In the genomic region with DNA sequence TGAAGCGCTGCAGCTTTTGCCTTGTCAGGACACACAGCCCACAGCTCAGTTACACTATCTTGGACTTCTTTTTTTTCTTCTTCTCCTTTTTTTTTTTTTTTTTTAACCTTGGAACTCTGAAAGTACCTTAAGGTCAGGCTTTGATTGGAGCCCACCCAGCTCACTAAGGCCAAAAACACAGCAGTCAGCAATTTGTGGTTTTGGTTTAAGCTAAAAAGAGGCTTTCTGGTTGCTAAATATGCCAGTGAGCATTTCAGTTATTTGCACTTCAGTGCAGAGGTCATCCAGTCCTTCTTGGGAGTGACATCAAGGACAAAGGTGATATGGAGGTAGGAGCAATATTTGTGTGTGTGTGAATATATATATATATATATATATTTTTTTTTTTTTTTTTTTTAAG, we compare ENCODE assay signal across 9 cellular contexts. TPM values are rescaled to one million over a fixed set of nuclear protein-coding genes. Genes with fewer than 3 reads are reported as not detected.
DNase-seq lines count a peak whose midpoint lies in the region; ATAC-seq and TF ChIP-seq lines count a peak whose summit lies in the region.
"Had no signal": no experiment of that assay in that cellular context is flagged by ENCODE, and none has a peak within 500 bp of the region (broad histone marks: within the 10 kb centered on the region; RNA-seq: fewer than 3 reads in every experiment).

No MANE protein-coding gene starts in this region.

- peak overlapping the region; percentile 68 for H3K27ac Mint-ChIP-seq in activated naive CD4-positive, alpha-beta T cell treated with anti-CD3 and anti-CD28 coated beads, Interleukin-2, amount 50 U/mL, for 24 hours
- H3K27ac Mint-ChIP-seq in activated naive CD4-positive, alpha-beta T cell treated with anti-CD3 and anti-CD28 coated beads, Interleukin-2, amount 50 U/mL, for 72 hours: peak overlapping the region in 1 of 2 donors; percentile 97

- H3K4me1 ChIP-seq in PC-9 (replicated peaks; ENCODE audit: insufficient read depth) (peaks cover 26% of the 10 kb centered on the region), hepatocyte (ENCODE audit: insufficient read depth) (peaks cover 9% of the 10 kb centered on the region), thyroid gland (peaks cover 9 to 24% of the 10 kb centered on the region in 2 donors)

- no peak for DNase-seq in activated naive CD4-positive, alpha-beta T cell treated with anti-CD3 and anti-CD28 coated beads, Interleukin-2, amount 50 U/mL, for 72 hours (ENCODE audit: low spot score in 2 of 2)
- DNase-seq in PC-9: no peak
- DNase-seq in hepatocyte (ENCODE audit: low spot score): no peak
- no peak for DNase-seq in thyroid gland
- DNase-seq in NCI-H146 (lab: John Stamatoyannopoulos, UW): no peak
- DNase-seq in NCI-H1694 treated with DMSO at 0.1 percent for 48 hours (lab: John Stamatoyannopoulos, UW): no peak
- DNase-seq in GF-D8 (lab: John Stamatoyannopoulos, UW): no peak
- DNase-seq: mesendoderm had no signal

- peak overlapping the region; percentile 56 for H3K4me2 ChIP-seq in PC-9
- H3K4me2 ChIP-seq in hepatocyte: peak overlapping the region; percentile 93

- H3K9me3 Mint-ChIP-seq in activated naive CD4-positive, alpha-beta T cell treated with anti-CD3 and anti-CD28 coated beads, Interleukin-2, amount 50 U/mL, for 24 hours: no peaks in the 10 kb centered on the region
- H3K9me3 Mint-ChIP-seq in activated naive CD4-positive, alpha-beta T cell treated with anti-CD3 and anti-CD28 coated beads, Interleukin-2, amount 50 U/mL, for 72 hours: no peaks in the 10 kb centered on the region

- no peaks in the 10 kb centered on the region for H3K79me2 ChIP-seq in PC-9 (ENCODE audit: low read depth)
- H3K79me2 ChIP-seq in hepatocyte: peaks cover 17% of the 10 kb centered on the region

- intact Hi-C loops in PC-9 (cut with micrococcal nuclease; ENCODE audit: unreplicated experiment): no loop called here
- intact Hi-C loops in thyroid gland (cut with DNase I): no loop called here

- H4K20me1 ChIP-seq in PC-9 (ENCODE audit: insufficient read depth) (no peaks in the 10 kb centered on the region), hepatocyte (ENCODE audit: insufficient read depth, poor library complexity, severe bottlenecking) (no peaks in the 10 kb centered on the region)

- CTCF ChIA-PET in PC-9 (lab: Charles Lee): no interaction called here

- H3K4me3 Mint-ChIP-seq in activated naive CD4-positive, alpha-beta T cell treated with anti-CD3 and anti-CD28 coated beads, Interleukin-2, amount 50 U/mL, for 24 hours: peak overlapping the region; percentile 73

- BruUV-seq in PC-9 (replicated peaks; lab: Mats Ljungman, UMichigan): no TSS peak

- ATAC-seq in activated naive CD4-positive, alpha-beta T cell treated with anti-CD3 and anti-CD28 coated beads, Interleukin-2, amount 50 U/mL, for 72 hours: no peak

- H3K27me3 ChIP-seq in PC-9 (ENCODE audit: insufficient read depth, low read depth): no peaks in the 10 kb centered on the region
- no peaks in the 10 kb centered on the region for H3K27me3 ChIP-seq in hepatocyte
- H3K27me3 ChIP-seq in thyroid gland: no peaks in the 10 kb centered on the region

- H2AFZ ChIP-seq in PC-9 (no peak overlapping the region), hepatocyte (no peak overlapping the region)

- POLR2A ChIA-PET in PC-9 (lab: Charles Lee; ENCODE audit: unreplicated experiment): interaction anchor here (0.7 kb wide), 1 partner anchor 34 kb away, joined by 4 read pairs; no protein-coding TSS in a partner anchor

- H3K9me3 ChIP-seq in PC-9 (ENCODE audit: insufficient read depth, low read depth) (no peaks in the 10 kb centered on the region), hepatocyte (ENCODE audit: low read depth) (no peaks in the 10 kb centered on the region), thyroid gland (no peaks in the 10 kb centered on the region)

- TF ChIP-seq CTCF in PC-9 (conservative IDR thresholded peaks at IDR 0.05) (no peak), hepatocyte (IDR thresholded peaks at IDR 0.05; ENCODE audit: poor library complexity) (no peak), thyroid gland (IDR thresholded peaks at IDR 0.05) (no peak)

- H3K9me2 ChIP-seq in PC-9 (ENCODE audit: insufficient read depth) (no peaks in the 10 kb centered on the region), hepatocyte (replicated peaks; ENCODE audit: insufficient read depth) (no peaks in the 10 kb centered on the region)

- no peaks in the 10 kb centered on the region for H3K27me3 Mint-ChIP-seq in activated naive CD4-positive, alpha-beta T cell treated with anti-CD3 and anti-CD28 coated beads, Interleukin-2, amount 50 U/mL, for 24 hours

- WGBS in hepatocyte (ENCODE audit: low lambda C conversion rate, missing lambda C conversion rate): 100% methylated on average over 1 of the region's 1 CpG
- WGBS in thyroid gland, 2 donors: 91 to 97% methylated on average over 1 of the region's 1 CpG

- H3K36me3 Mint-ChIP-seq in activated naive CD4-positive, alpha-beta T cell treated with anti-CD3 and anti-CD28 coated beads, Interleukin-2, amount 50 U/mL, for 24 hours: peaks cover 1% of the 10 kb centered on the region
- peaks cover 0 to 8% of the 10 kb centered on the region in 2 donors for H3K36me3 Mint-ChIP-seq in activated naive CD4-positive, alpha-beta T cell treated with anti-CD3 and anti-CD28 coated beads, Interleukin-2, amount 50 U/mL, for 72 hours

- 0 out of 2 replicates have a peak overlapping the region, but pooled peaks have one; percentile 19 for H3K27ac ChIP-seq in PC-9
- peak overlapping the region; percentile 35 for H3K27ac ChIP-seq in hepatocyte
- H3K27ac ChIP-seq in thyroid gland: peak overlapping the region in 2 of 3 donors; percentile 6 to 57

- no peak overlapping the region for H3K4me3 ChIP-seq in PC-9
- H3K4me3 ChIP-seq in hepatocyte: no peak overlapping the region
- H3K4me3 ChIP-seq in thyroid gland (replicated peaks in 1 of 3): no peak overlapping the region

- H3K4me1 Mint-ChIP-seq in activated naive CD4-positive, alpha-beta T cell treated with anti-CD3 and anti-CD28 coated beads, Interleukin-2, amount 50 U/mL, for 24 hours: peaks cover 50% of the 10 kb centered on the region

- no peaks in the 10 kb centered on the region for H3K36me3 ChIP-seq in PC-9 (ENCODE audit: low read depth)
- no peaks in the 10 kb centered on the region for H3K36me3 ChIP-seq in hepatocyte (replicated peaks; ENCODE audit: insufficient read depth, low read depth)
- no peaks in the 10 kb centered on the region for H3K36me3 ChIP-seq in thyroid gland

- TF ChIP-seq POLR2A in thyroid gland (IDR thresholded peaks at IDR 0.05): no peak

- H3F3A ChIP-seq in PC-9 (ENCODE audit: insufficient read depth, low read depth): peaks cover 23% of the 10 kb centered on the region; the same call in 1 of the 2 replicates

RNA-seq across cellular contexts. Expression of a gene that starts 1.7 kb away (rescaled TPM):
- total RNA-seq in activated naive CD4-positive, alpha-beta T cell treated with anti-CD3 and anti-CD28 coated beads, Interleukin-2, amount 50 U/mL, for 72 hours: 10 to 100 TPM; 18.3 to 20.5 TPM
- total RNA-seq in PC-9 (2021): 2.9 and 4.9 TPM in 2 replicates
- total RNA-seq in hepatocyte: 59.1 and 61.3 TPM in 2 replicates
- polyA plus RNA-seq in hepatocyte: 38.0 and 46.0 TPM in 2 replicates
- 10 to 100 TPM; 17.6 to 48.0 (median 33.7) TPM for total RNA-seq in thyroid gland

RNA-seq across cellular contexts. Expression of a gene that starts 21.7 kb away (rescaled TPM):
- 100 to 1,000 TPM; 116 to 127 TPM for total RNA-seq in activated naive CD4-positive, alpha-beta T cell treated with anti-CD3 and anti-CD28 coated beads, Interleukin-2, amount 50 U/mL, for 72 hours
- total RNA-seq in PC-9 (2021): 86.1 and 96.8 TPM in 2 replicates
- total RNA-seq in hepatocyte: 58.7 and 60.9 TPM in 2 replicates
- 41.7 and 45.3 TPM in 2 replicates for polyA plus RNA-seq in hepatocyte
- total RNA-seq in thyroid gland: 100 to 1,000 TPM; 108 to 136 (median 117) TPM

RNA-seq across cellular contexts. Expression of a gene that starts 49.3 kb away (rescaled TPM):
- total RNA-seq in activated naive CD4-positive, alpha-beta T cell treated with anti-CD3 and anti-CD28 coated beads, Interleukin-2, amount 50 U/mL, for 72 hours: 10 to 100 TPM; 13.9 to 25.6 TPM
- 54.2 and 78.9 TPM in 2 replicates for total RNA-seq in PC-9 (2021)
- total RNA-seq in hepatocyte: 29.7 and 33.9 TPM in 2 replicates
- 9.0 and 10.8 TPM in 2 replicates for polyA plus RNA-seq in hepatocyte
- total RNA-seq in thyroid gland: 10 to 100 TPM; 26.9 to 77.1 (median 46.2) TPM
